Comparison of ENCODE assay signal across 1 cellular context in the genomic region with DNA sequence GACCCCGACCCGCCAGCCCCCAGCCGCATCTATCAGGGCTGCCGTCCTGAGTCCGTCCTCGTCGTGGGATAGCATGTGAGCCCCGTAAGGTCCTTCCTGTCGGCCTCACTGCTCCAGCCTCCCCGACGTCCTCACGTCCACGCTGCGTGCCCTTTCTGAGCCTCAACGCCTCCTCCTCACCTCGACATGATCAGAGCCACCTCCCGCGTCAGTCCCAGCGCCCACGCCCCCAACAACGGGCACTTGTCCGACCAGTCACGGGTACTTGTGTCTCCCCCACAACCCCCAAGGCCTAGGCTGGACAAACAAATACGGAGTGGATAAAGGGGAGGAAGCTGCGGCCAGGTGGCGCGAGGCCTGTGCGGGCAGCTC.
TF ChIP-seq lines count a peak whose summit lies in the region.

No MANE protein-coding gene starts in this region.

TF ChIP-seq in HepG2, 621 proteins besides CTCF, POLR2A, EP300 and RAD21 (continued from another document):
- TF ChIP-seq, protein P1, sequence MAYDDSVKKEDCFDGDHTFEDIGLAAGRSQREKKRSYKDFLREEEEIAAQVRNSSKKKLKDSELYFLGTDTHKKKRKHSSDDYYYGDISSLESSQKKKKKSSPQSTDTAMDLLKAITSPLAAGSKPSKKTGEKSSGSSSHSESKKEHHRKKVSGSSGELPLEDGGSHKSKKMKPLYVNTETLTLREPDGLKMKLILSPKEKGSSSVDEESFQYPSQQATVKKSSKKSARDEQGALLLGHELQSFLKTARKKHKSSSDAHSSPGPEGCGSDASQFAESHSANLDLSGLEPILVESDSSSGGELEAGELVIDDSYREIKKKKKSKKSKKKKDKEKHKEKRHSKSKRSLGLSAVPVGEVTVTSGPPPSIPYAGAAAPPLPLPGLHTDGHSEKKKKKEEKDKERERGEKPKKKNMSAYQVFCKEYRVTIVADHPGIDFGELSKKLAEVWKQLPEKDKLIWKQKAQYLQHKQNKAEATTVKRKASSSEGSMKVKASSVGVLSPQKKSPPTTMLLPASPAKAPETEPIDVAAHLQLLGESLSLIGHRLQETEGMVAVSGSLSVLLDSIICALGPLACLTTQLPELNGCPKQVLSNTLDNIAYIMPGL (CRISPR knock-in tag; IDR thresholded peaks at IDR 0.05; ENCODE audit: borderline replicate concordance in 1 of 2, low read depth in 1 of 2), result no peak; a peak in 1 of 4 replicates
- TF ChIP-seq ZNF780A (CRISPR knock-in tag; IDR thresholded peaks at IDR 0.05), result no peak
- TF ChIP-seq REPIN1 (CRISPR knock-in tag; IDR thresholded peaks at IDR 0.05; ENCODE audit: borderline replicate concordance, low read depth), result no peak
- no peak for TF ChIP-seq ZNF329 (CRISPR knock-in tag; IDR thresholded peaks at IDR 0.05; ENCODE audit: low read depth)
- TF ChIP-seq, protein P2, sequence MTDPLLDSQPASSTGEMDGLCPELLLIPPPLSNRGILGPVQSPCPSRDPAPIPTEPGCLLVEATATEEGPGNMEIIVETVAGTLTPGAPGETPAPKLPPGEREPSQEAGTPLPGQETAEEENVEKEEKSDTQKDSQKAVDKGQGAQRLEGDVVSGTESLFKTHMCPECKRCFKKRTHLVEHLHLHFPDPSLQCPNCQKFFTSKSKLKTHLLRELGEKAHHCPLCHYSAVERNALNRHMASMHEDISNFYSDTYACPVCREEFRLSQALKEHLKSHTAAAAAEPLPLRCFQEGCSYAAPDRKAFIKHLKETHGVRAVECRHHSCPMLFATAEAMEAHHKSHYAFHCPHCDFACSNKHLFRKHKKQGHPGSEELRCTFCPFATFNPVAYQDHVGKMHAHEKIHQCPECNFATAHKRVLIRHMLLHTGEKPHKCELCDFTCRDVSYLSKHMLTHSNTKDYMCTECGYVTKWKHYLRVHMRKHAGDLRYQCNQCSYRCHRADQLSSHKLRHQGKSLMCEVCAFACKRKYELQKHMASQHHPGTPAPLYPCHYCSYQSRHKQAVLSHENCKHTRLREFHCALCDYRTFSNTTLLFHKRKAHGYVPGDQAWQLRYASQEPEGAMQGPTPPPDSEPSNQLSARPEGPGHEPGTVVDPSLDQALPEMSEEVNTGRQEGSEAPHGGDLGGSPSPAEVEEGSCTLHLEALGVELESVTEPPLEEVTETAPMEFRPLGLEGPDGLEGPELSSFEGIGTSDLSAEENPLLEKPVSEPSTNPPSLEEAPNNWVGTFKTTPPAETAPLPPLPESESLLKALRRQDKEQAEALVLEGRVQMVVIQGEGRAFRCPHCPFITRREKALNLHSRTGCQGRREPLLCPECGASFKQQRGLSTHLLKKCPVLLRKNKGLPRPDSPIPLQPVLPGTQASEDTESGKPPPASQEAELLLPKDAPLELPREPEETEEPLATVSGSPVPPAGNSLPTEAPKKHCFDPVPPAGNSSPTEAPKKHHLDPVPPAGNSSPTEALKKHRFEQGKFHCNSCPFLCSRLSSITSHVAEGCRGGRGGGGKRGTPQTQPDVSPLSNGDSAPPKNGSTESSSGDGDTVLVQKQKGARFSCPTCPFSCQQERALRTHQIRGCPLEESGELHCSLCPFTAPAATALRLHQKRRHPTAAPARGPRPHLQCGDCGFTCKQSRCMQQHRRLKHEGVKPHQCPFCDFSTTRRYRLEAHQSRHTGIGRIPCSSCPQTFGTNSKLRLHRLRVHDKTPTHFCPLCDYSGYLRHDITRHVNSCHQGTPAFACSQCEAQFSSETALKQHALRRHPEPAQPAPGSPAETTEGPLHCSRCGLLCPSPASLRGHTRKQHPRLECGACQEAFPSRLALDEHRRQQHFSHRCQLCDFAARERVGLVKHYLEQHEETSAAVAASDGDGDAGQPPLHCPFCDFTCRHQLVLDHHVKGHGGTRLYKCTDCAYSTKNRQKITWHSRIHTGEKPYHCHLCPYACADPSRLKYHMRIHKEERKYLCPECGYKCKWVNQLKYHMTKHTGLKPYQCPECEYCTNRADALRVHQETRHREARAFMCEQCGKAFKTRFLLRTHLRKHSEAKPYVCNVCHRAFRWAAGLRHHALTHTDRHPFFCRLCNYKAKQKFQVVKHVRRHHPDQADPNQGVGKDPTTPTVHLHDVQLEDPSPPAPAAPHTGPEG (CRISPR knock-in tag; IDR thresholded peaks at IDR 0.05), result no peak
- no peak for TF ChIP-seq ZNF749 (CRISPR knock-in tag; IDR thresholded peaks at IDR 0.05; ENCODE audit: borderline replicate concordance)
- TF ChIP-seq ELF3 (CRISPR knock-in tag; IDR thresholded peaks at IDR 0.05), result no peak
- no peak for TF ChIP-seq PCBP2 (optimal IDR thresholded peaks at IDR 0.05; ENCODE audit: low read depth, low read length, poor library complexity, severe bottlenecking)
- TF ChIP-seq SPEN (CRISPR knock-in tag; IDR thresholded peaks at IDR 0.05; ENCODE audit: low read depth), result no peak
- peak; percentile 27; the same call in 1 of the 2 replicates for TF ChIP-seq ZNF564 (CRISPR knock-in tag; IDR thresholded peaks at IDR 0.05)
- TF ChIP-seq ZNF383 (CRISPR knock-in tag; IDR thresholded peaks at IDR 0.05; ENCODE audit: borderline replicate concordance), result no peak
- TF ChIP-seq TOE1 (CRISPR knock-in tag; IDR thresholded peaks at IDR 0.05), result no peak
- TF ChIP-seq, protein P3, sequence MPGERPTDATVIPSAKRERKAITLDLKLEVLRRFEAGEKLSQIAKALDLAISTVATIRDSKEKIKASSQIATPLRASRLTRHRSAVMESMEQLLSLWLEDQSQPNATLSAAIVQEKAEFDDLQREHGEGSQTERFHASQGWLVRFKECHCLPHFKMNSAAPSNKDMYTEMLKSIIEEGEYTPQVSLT (CRISPR knock-in tag; IDR thresholded peaks at IDR 0.05; ENCODE audit: borderline replicate concordance, low read depth), result no peak
- no peak for TF ChIP-seq NCOA2 (CRISPR knock-in tag; IDR thresholded peaks at IDR 0.05)
- TF ChIP-seq, protein P4, sequence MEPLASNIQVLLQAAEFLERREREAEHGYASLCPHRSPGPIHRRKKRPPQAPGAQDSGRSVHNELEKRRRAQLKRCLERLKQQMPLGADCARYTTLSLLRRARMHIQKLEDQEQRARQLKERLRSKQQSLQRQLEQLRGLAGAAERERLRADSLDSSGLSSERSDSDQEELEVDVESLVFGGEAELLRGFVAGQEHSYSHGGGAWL (CRISPR knock-in tag; IDR thresholded peaks at IDR 0.05), result peak; percentile 11; the same call in 1 of the 2 replicates
- TF ChIP-seq, protein P5, sequence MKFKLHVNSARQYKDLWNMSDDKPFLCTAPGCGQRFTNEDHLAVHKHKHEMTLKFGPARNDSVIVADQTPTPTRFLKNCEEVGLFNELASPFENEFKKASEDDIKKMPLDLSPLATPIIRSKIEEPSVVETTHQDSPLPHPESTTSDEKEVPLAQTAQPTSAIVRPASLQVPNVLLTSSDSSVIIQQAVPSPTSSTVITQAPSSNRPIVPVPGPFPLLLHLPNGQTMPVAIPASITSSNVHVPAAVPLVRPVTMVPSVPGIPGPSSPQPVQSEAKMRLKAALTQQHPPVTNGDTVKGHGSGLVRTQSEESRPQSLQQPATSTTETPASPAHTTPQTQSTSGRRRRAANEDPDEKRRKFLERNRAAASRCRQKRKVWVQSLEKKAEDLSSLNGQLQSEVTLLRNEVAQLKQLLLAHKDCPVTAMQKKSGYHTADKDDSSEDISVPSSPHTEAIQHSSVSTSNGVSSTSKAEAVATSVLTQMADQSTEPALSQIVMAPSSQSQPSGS (CRISPR knock-in tag; IDR thresholded peaks at IDR 0.05), result no peak; the same call in 1 of the 2 replicates
- no peak for TF ChIP-seq RBM39 (IDR thresholded peaks at IDR 0.05; ENCODE audit: low read depth, low read length, poor library complexity, severe bottlenecking)
- no peak for TF ChIP-seq SIX1 (CRISPR knock-in tag; IDR thresholded peaks at IDR 0.05; ENCODE audit: borderline replicate concordance)
- TF ChIP-seq ZNF614 (CRISPR knock-in tag; IDR thresholded peaks at IDR 0.05; ENCODE audit: borderline replicate concordance), result no peak
- TF ChIP-seq FOXA3 (CRISPR knock-in tag; IDR thresholded peaks at IDR 0.05), result no peak
- TF ChIP-seq KAT2B (IDR thresholded peaks at IDR 0.05; ENCODE audit: borderline replicate concordance, low read depth, low read length), result no peak
- TF ChIP-seq AGO2 (optimal IDR thresholded peaks at IDR 0.05; ENCODE audit: low read depth, low read length), result peak; percentile 97
